8 cellular contexts compared by ENCODE assay signal in genomic region chr14:20652996-20653975, GRCh38. TPM values are rescaled to one million over a fixed set of nuclear protein-coding genes. Genes with fewer than 3 reads are reported as not detected.
DNase-seq lines count a peak whose midpoint lies in the region; ATAC-seq and TF ChIP-seq lines count a peak whose summit lies in the region.

No MANE protein-coding gene starts in this region.

- peaks cover 53% of the 10 kb centered on the region for H3K27me3 ChIP-seq in BE2C

- peaks cover 67% of the 10 kb centered on the region for H3K27me3 Mint-ChIP-seq in activated CD4-positive, alpha-beta memory T cell treated with anti-CD3 and anti-CD28 coated beads, Interleukin-2, amount 10 ng/mL, durations not matched to agents 7 days and 5 days

- peaks cover 30% of the 10 kb centered on the region for H3K4me1 Mint-ChIP-seq in activated CD4-positive, alpha-beta memory T cell treated with anti-CD3 and anti-CD28 coated beads, Interleukin-2, amount 10 ng/mL, durations not matched to agents 7 days and 5 days

- ATAC-seq in HG03432 (IDR thresholded peaks at IDR 0.05; ENCODE audit: unreplicated experiment) = peak; percentile 62
- ATAC-seq in GM21423 (IDR thresholded peaks at IDR 0.05; ENCODE audit: unreplicated experiment) = no peak

- H3K27ac Mint-ChIP-seq in activated CD4-positive, alpha-beta memory T cell treated with anti-CD3 and anti-CD28 coated beads, Interleukin-2, amount 10 ng/mL, durations not matched to agents 7 days and 5 days = no peak overlapping the region

- H3K36me3 Mint-ChIP-seq in activated CD4-positive, alpha-beta memory T cell treated with anti-CD3 and anti-CD28 coated beads, Interleukin-2, amount 10 ng/mL, durations not matched to agents 7 days and 5 days (ENCODE audit: low read depth) = no peaks in the 10 kb centered on the region

- peak overlapping the region; percentile 48 for H3K4me3 Mint-ChIP-seq in activated CD4-positive, alpha-beta memory T cell treated with anti-CD3 and anti-CD28 coated beads, Interleukin-2, amount 10 ng/mL, durations not matched to agents 7 days and 5 days

- DNase-seq in BE2C = peak; percentile 58
- DNase-seq in activated CD4-positive, alpha-beta memory T cell treated with anti-CD3 and anti-CD28 coated beads, Interleukin-2, amount 10 ng/mL, durations not matched to agents 7 days and 5 days = peak; percentile 63
- peak; percentile 11 for DNase-seq in globus pallidus (ENCODE audit: low spot score)
- DNase-seq in stimulated activated CD4-positive, alpha-beta T cell treated with anti-CD3 and anti-CD28 coated beads, Interleukin-4, amount 100 ng/mL, for 48 hours (ENCODE audit: low read depth in 2 of 2) = peak; percentile 54 to 67
- no peak for DNase-seq in AML-193 (lab: John Stamatoyannopoulos, UW)
- no peak for DNase-seq in RKO (ENCODE audit: low spot score)

- H3K4me3 ChIP-seq in BE2C (ENCODE audit: low read depth, low read length) = peak overlapping the region; percentile 14

- H3K36me3 ChIP-seq in BE2C = no peaks in the 10 kb centered on the region

- CTCF ChIA-PET in activated CD4-positive, alpha-beta memory T cell treated with anti-CD3 and anti-CD28 coated beads, Interleukin-2, amount 10 ng/mL, durations not matched to agents 7 days and 5 days (lab: Charles Lee) = interaction anchor here (0.6 to 14.0 kb wide), 7 partner anchors 10 to 320 kb away, joined by 3 to 179 read pairs (median 5); partner anchors contain the start of genes ANG and RNASE4

- no peaks in the 10 kb centered on the region for H3K4me1 ChIP-seq in BE2C

- H3K9me3 ChIP-seq in BE2C = no peaks in the 10 kb centered on the region

- POLR2A ChIA-PET in activated CD4-positive, alpha-beta memory T cell treated with anti-CD3 and anti-CD28 coated beads, Interleukin-2, amount 10 ng/mL, durations not matched to agents 7 days and 5 days (lab: Charles Lee) = interaction anchor here (0.9 kb wide), 1 partner anchor 28 kb away, joined by 3 read pairs; no protein-coding TSS in a partner anchor

- no peaks in the 10 kb centered on the region for H3K9me3 Mint-ChIP-seq in activated CD4-positive, alpha-beta memory T cell treated with anti-CD3 and anti-CD28 coated beads, Interleukin-2, amount 10 ng/mL, durations not matched to agents 7 days and 5 days

- no peak for TF ChIP-seq CTCF in BE2C (IDR thresholded peaks at IDR 0.05; ENCODE audit: low read depth, low read length)

RNA-seq across cellular contexts. Expression of gene OR6S1, which starts 11.8 kb away (rescaled TPM):
- not detected for polyA plus RNA-seq in BE2C (2012; ENCODE audit: insufficient read depth, insufficient read length, low read depth)
- total RNA-seq in activated CD4-positive, alpha-beta memory T cell treated with anti-CD3 and anti-CD28 coated beads, Interleukin-2, amount 10 ng/mL, durations not matched to agents 7 days and 5 days = not detected

RNA-seq across cellular contexts. Expression of gene RNASE4, which starts 31.1 kb away (rescaled TPM):
- polyA plus RNA-seq in BE2C (2012; ENCODE audit: insufficient read depth, insufficient read length, low read depth) = not detected
- 1 to 10 TPM; 2.7 to 4.7 TPM for total RNA-seq in activated CD4-positive, alpha-beta memory T cell treated with anti-CD3 and anti-CD28 coated beads, Interleukin-2, amount 10 ng/mL, durations not matched to agents 7 days and 5 days

RNA-seq across cellular contexts. Expression of gene ANG, which starts 35.3 kb away (rescaled TPM):
- 0.62 TPM for polyA plus RNA-seq in BE2C (2012; ENCODE audit: insufficient read depth, insufficient read length, low read depth)
- 1 to 10 TPM; 4.9 to 5.5 TPM for total RNA-seq in activated CD4-positive, alpha-beta memory T cell treated with anti-CD3 and anti-CD28 coated beads, Interleukin-2, amount 10 ng/mL, durations not matched to agents 7 days and 5 days

Comparison
In these comparisons a context has a peak if more than half of its experiments do, and no peak if none do; other contexts are left out.
1. DNase-seq: peak in BE2C (single experiment), activated CD4-positive, alpha-beta memory T cell treated with anti-CD3 and anti-CD28 coated beads, Interleukin-2, amount 10 ng/mL, durations not matched to agents 7 days and 5 days (single experiment), globus pallidus (single experiment) and stimulated activated CD4-positive, alpha-beta T cell treated with anti-CD3 and anti-CD28 coated beads, Interleukin-4, amount 100 ng/mL, for 48 hours (2 of 2); none in AML-193 (0 of 2) and RKO (single experiment).